Comparison of ENCODE assay signal across 11 cellular contexts in genomic region chr4:116544946-116545345, GRCh38.
"Had no signal": no experiment of that assay in that cellular context is flagged by ENCODE, and none has a peak within 500 bp of the region (broad histone marks: within the 10 kb centered on the region; RNA-seq: fewer than 3 reads in every experiment).

No MANE protein-coding gene starts in this region.

- DNase-seq: GM23248, GOT3, H7, H9, HCEC 1CT, HFFc6 had no signal

- H3K4me2 ChIP-seq: GM23338 had no signal

- H2AFZ ChIP-seq: GM23248, GM23338 had no signal

- H3K27ac ChIP-seq: GM23248 had no signal

- FAIRE-seq: H1, H54 had no signal

- H3K9ac ChIP-seq: GM23248 had no signal

- ATAC-seq: GM23338, HCT116 had no signal

- H3K9me3 ChIP-seq: HAP-1 had no signal

- H3K36me3 ChIP-seq: HAP-1 had no signal

- H3K4me3 ChIP-seq: GM23248, GM23338, HAP-1 had no signal
